Comparison of ENCODE assay signal across 8 cellular contexts in genomic region chr12:30880813-30881212, GRCh38.
"Had no signal": no experiment of that assay in that cellular context is flagged by ENCODE, and none has a peak within 500 bp of the region (broad histone marks: within the 10 kb centered on the region; RNA-seq: fewer than 3 reads in every experiment).

No MANE protein-coding gene starts in this region.

- H3K9me3 ChIP-seq: HAP-1 had no signal

- H3K36me3 ChIP-seq: HAP-1 had no signal

- H3K4me1 ChIP-seq: HAP-1 had no signal

- DNase-seq: GM23248, GOT3, H7, H9, HCEC 1CT, HFFc6 had no signal

- H3K27ac ChIP-seq: GM23248 had no signal

- H3K4me3 ChIP-seq: GM23248, GM23338, HAP-1 had no signal
